In the genomic region with DNA sequence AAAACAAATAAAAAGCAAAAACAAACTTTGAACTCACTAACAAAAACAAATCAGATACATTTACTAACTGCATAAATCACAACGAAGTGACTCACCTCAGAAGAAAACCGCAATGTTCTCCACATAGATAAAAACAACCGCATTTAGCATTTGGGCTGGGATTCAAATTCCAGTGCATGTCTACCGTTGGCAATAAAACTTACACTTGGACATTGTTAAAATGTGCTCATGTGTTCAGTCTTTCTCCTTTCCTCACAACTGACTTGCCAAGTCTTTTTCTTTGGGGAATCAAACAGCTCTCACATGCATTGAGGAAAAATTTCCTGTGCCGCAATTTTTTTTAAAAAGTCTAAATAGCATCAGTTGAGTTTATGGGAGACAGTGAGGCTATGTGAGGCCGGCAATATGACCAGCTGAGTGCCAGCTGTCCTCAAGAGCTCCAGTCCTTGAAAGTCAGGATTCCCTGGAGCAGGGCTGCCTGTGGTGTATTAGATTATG, we compare ENCODE assay signal across 13 cellular contexts.
DNase-seq lines count a peak whose midpoint lies in the region; ATAC-seq and TF ChIP-seq lines count a peak whose summit lies in the region.
"Had no signal": no experiment of that assay in that cellular context is flagged by ENCODE, and none has a peak within 500 bp of the region (broad histone marks: within the 10 kb centered on the region; RNA-seq: fewer than 3 reads in every experiment).

No MANE protein-coding gene starts in this region.

- H3K27ac Mint-ChIP-seq in HFFc6, result no peak overlapping the region
- H3K27ac Mint-ChIP-seq: activated CD4-positive, alpha-beta memory T cell treated with anti-CD3 and anti-CD28 coated beads, Interleukin-2, amount 10 ng/mL, durations not matched to agents 7 days and 5 days had no signal

- TF ChIP-seq EP300 in stomach (IDR thresholded peaks at IDR 0.05), result no peak

- no peaks in the 10 kb centered on the region for H3K9me3 ChIP-seq in adipocyte (ENCODE audit: control insufficient read depth, low read length)
- no peaks in the 10 kb centered on the region for H3K9me3 ChIP-seq in left ventricle myocardium inferior (replicated peaks)
- H3K9me3 ChIP-seq in smooth muscle cell (replicated peaks; ENCODE audit: low read depth), result no peaks in the 10 kb centered on the region
- H3K9me3 ChIP-seq in stomach, result no peaks in the 10 kb centered on the region
- H3K9me3 ChIP-seq: adrenal gland had no signal

- H3K4me1 ChIP-seq in adipocyte (ENCODE audit: control insufficient read depth, insufficient read depth, low read length), result peaks cover 7% of the 10 kb centered on the region
- H3K4me1 ChIP-seq in left ventricle myocardium inferior, result peaks cover 14% of the 10 kb centered on the region
- peaks cover 43% of the 10 kb centered on the region for H3K4me1 ChIP-seq in smooth muscle cell (ENCODE audit: low read depth)
- H3K4me1 ChIP-seq in stomach, result peaks cover 0 to 11% (median 0%) of the 10 kb centered on the region in 4 donors
- H3K4me1 ChIP-seq: adrenal gland had no signal

- no peaks in the 10 kb centered on the region for H3K36me3 Mint-ChIP-seq in HFFc6 (ENCODE audit: low read depth)

- peaks cover 3% of the 10 kb centered on the region for H3F3A ChIP-seq in smooth muscle cell (ENCODE audit: low read depth)

- H4K20me1 ChIP-seq in smooth muscle cell (ENCODE audit: low read depth), result no peaks in the 10 kb centered on the region

- H3K4me2 ChIP-seq in smooth muscle cell, result peak overlapping the region; percentile 59

- WGBS in smooth muscle cell (ENCODE audit: low lambda C conversion rate), result 25% methylated on average over 6 of the region's 6 CpGs
- WGBS in stomach, 5 donors, result 48 to 63% (median 57%) methylated on average over 6 of the region's 6 CpGs

- H3K9me3 Mint-ChIP-seq in HFFc6, result no peaks in the 10 kb centered on the region
- H3K9me3 Mint-ChIP-seq: activated CD4-positive, alpha-beta memory T cell treated with anti-CD3 and anti-CD28 coated beads, Interleukin-2, amount 10 ng/mL, durations not matched to agents 7 days and 5 days had no signal

- peak; percentile 84 for DNase-seq in HFFc6
- DNase-seq in adipocyte (ENCODE audit: low read depth), result peak; percentile 55
- peak; percentile 17 for DNase-seq in left ventricle myocardium inferior
- DNase-seq in smooth muscle cell (lab: John Stamatoyannopoulos, UW; ENCODE audit: unreplicated experiment), result no peak
- DNase-seq in activated T-cell treated with anti-CD3 and anti-CD28 coated beads for 4 hours, result no peak
- DNase-seq in stomach, result no peak
- DNase-seq in superior temporal gyrus (ENCODE audit: extremely low spot score), result no peak
- DNase-seq: activated CD4-positive, alpha-beta memory T cell treated with anti-CD3 and anti-CD28 coated beads, Interleukin-2, amount 10 ng/mL, durations not matched to agents 7 days and 5 days; NCI-H2107 had no signal

- no peak for TF ChIP-seq POLR2A in stomach (IDR thresholded peaks at IDR 0.05)

- intact Hi-C loops in left ventricle myocardium inferior (cut with micrococcal nuclease) (no loop called here), stomach (cut with DNase I; ENCODE audit: low total_unique reads) (no loop called here)

- TF ChIP-seq CTCF in HFFc6 (IDR thresholded peaks at IDR 0.05) (no peak), left ventricle myocardium inferior (IDR thresholded peaks at IDR 0.05; ENCODE audit: borderline replicate concordance) (no peak), smooth muscle cell (IDR thresholded peaks at IDR 0.05; ENCODE audit: borderline replicate concordance, insufficient read depth, poor library complexity, severe bottlenecking) (no peak), stomach (IDR thresholded peaks at IDR 0.05) (no peak)

- H3K4me3 ChIP-seq in adipocyte (ENCODE audit: low read length), result no peak overlapping the region
- no peak overlapping the region for H3K4me3 ChIP-seq in left ventricle myocardium inferior
- H3K4me3 ChIP-seq in smooth muscle cell, result no peak overlapping the region
- H3K4me3 ChIP-seq in stomach, result no peak overlapping the region
- H3K4me3 ChIP-seq: SK-N-MC had no signal

- H2AFZ ChIP-seq in smooth muscle cell (ENCODE audit: low read depth), result no peak overlapping the region

- H3K4me1 Mint-ChIP-seq in HFFc6 (ENCODE audit: low read depth), result peaks cover 16% of the 10 kb centered on the region
- H3K4me1 Mint-ChIP-seq: activated CD4-positive, alpha-beta memory T cell treated with anti-CD3 and anti-CD28 coated beads, Interleukin-2, amount 10 ng/mL, durations not matched to agents 7 days and 5 days had no signal

- 0 out of 2 replicates have a peak overlapping the region, but pooled peaks have one; percentile 13 for H3K4me3 Mint-ChIP-seq in HFFc6
- H3K4me3 Mint-ChIP-seq: activated CD4-positive, alpha-beta memory T cell treated with anti-CD3 and anti-CD28 coated beads, Interleukin-2, amount 10 ng/mL, durations not matched to agents 7 days and 5 days had no signal

- H3K27me3 ChIP-seq in adipocyte (replicated peaks; ENCODE audit: control insufficient read depth, insufficient read depth, low read length) (peaks cover 18% of the 10 kb centered on the region), left ventricle myocardium inferior (ENCODE audit: low read depth) (no peaks in the 10 kb centered on the region), smooth muscle cell (ENCODE audit: low read depth) (no peaks in the 10 kb centered on the region), stomach (no peaks in the 10 kb centered on the region)
- H3K27me3 ChIP-seq: adrenal gland had no signal

- peaks cover 21% of the 10 kb centered on the region for H3K27me3 Mint-ChIP-seq in HFFc6 (ENCODE audit: insufficient read depth)
- H3K27me3 Mint-ChIP-seq: activated CD4-positive, alpha-beta memory T cell treated with anti-CD3 and anti-CD28 coated beads, Interleukin-2, amount 10 ng/mL, durations not matched to agents 7 days and 5 days had no signal

- H3K36me3 ChIP-seq in adipocyte (ENCODE audit: control insufficient read depth, insufficient read depth, low read length, severe bottlenecking) (no peaks in the 10 kb centered on the region), left ventricle myocardium inferior (no peaks in the 10 kb centered on the region), smooth muscle cell (ENCODE audit: low read depth) (no peaks in the 10 kb centered on the region), stomach (no peaks in the 10 kb centered on the region)
- H3K36me3 ChIP-seq: adrenal gland had no signal

- no peaks in the 10 kb centered on the region for H3K79me2 ChIP-seq in smooth muscle cell (ENCODE audit: low read depth)

- H3K27ac ChIP-seq in left ventricle myocardium inferior (replicated peaks) (peak overlapping the region; percentile 11), smooth muscle cell (ENCODE audit: low read depth) (peak overlapping the region; percentile 49), stomach (peak overlapping the region in 2 of 5 donors; percentile 35 to 52)
- H3K27ac ChIP-seq: adrenal gland, SK-N-MC had no signal

- no peak for ATAC-seq in HG02571 (IDR thresholded peaks at IDR 0.05; ENCODE audit: unreplicated experiment)
- ATAC-seq: HCT116 had no signal

- no peak overlapping the region for H3K9ac ChIP-seq in adipocyte (ENCODE audit: low read length)
- no peak overlapping the region for H3K9ac ChIP-seq in smooth muscle cell (ENCODE audit: low read depth)

Comparison
In these comparisons a context has a peak if more than half of its experiments do, and no peak if none do; other contexts are left out.
1. DNase-seq: peak in HFFc6 (single experiment), adipocyte (single experiment) and left ventricle myocardium inferior (single experiment); none in smooth muscle cell (single experiment), activated T-cell treated with anti-CD3 and anti-CD28 coated beads for 4 hours (single experiment), stomach (single experiment) and superior temporal gyrus (single experiment).